18 cellular contexts compared by ENCODE assay signal in genomic region chr12:96099986-96100385, GRCh38.
DNase-seq lines count a peak whose midpoint lies in the region; ATAC-seq, FAIRE-seq and TF ChIP-seq lines count a peak whose summit lies in the region.
"Had no signal": no experiment of that assay in that cellular context is flagged by ENCODE, and none has a peak within 500 bp of the region (broad histone marks: within the 10 kb centered on the region; RNA-seq: fewer than 3 reads in every experiment).

No MANE protein-coding gene starts in this region.

- peak; percentile 12 for TF ChIP-seq CTCF in upper lobe of right lung (IDR thresholded peaks at IDR 0.05)

- no peak overlapping the region for H3K4me3 ChIP-seq in upper lobe of right lung
- H3K4me3 ChIP-seq: transverse colon had no signal

- H3K4me3 Mint-ChIP-seq in activated T-helper 17 cell treated with anti-CD3 and anti-CD28 coated beads, Interleukin-2, amount 50 U/mL, for 72 hours = peak overlapping the region; percentile 48
- H3K4me3 Mint-ChIP-seq: activated T-cell treated with anti-CD3 and anti-CD28 coated beads, Interleukin-2, amount 50 U/mL, for 24 hours; stimulated activated effector memory CD8-positive, alpha-beta T cell treated with anti-CD3 and anti-CD28 coated beads, Interleukin-12 subunit alpha, Interleukin-12 subunit beta, amount 100 ng/mL, for 72 hours had no signal

- no peak for ATAC-seq in left ventricle myocardium superior
- ATAC-seq in Right ventricle myocardium superior (ENCODE audit: poor library complexity) = no peak
- ATAC-seq in activated T-helper 17 cell treated with anti-CD3 and anti-CD28 coated beads, Interleukin-2, amount 50 U/mL, for 72 hours (replicated peaks) = no peak
- ATAC-seq in upper lobe of right lung = peak; percentile 29
- ATAC-seq: stimulated activated effector memory CD8-positive, alpha-beta T cell treated with anti-CD3 and anti-CD28 coated beads, Interleukin-12 subunit alpha, Interleukin-12 subunit beta, amount 100 ng/mL, for 72 hours had no signal

- in situ Hi-C loops in KBM-7 (cut with MboI; ENCODE audit: low pct_unique_long_range_greater_than_20kb, low sequenced_read_pairs) = no loop called here

- peaks cover 16% of the 10 kb centered on the region for H3K4me1 ChIP-seq in upper lobe of right lung
- H3K4me1 ChIP-seq: transverse colon had no signal

- no peak for TF ChIP-seq POLR2A in GM12891 (IDR thresholded peaks at IDR 0.05; ENCODE audit: low read depth, low read length)

- H3K27me3 Mint-ChIP-seq in activated T-helper 17 cell treated with anti-CD3 and anti-CD28 coated beads, Interleukin-2, amount 50 U/mL, for 72 hours = no peaks in the 10 kb centered on the region
- H3K27me3 Mint-ChIP-seq: activated T-cell treated with anti-CD3 and anti-CD28 coated beads, Interleukin-2, amount 50 U/mL, for 24 hours had no signal

- no peaks in the 10 kb centered on the region for H3K36me3 Mint-ChIP-seq in activated T-helper 17 cell treated with anti-CD3 and anti-CD28 coated beads, Interleukin-2, amount 50 U/mL, for 72 hours (ENCODE audit: low read depth)
- H3K36me3 Mint-ChIP-seq: stimulated activated effector memory CD8-positive, alpha-beta T cell treated with anti-CD3 and anti-CD28 coated beads, Interleukin-12 subunit alpha, Interleukin-12 subunit beta, amount 100 ng/mL, for 72 hours had no signal

- H3K9me3 Mint-ChIP-seq in activated T-helper 17 cell treated with anti-CD3 and anti-CD28 coated beads, Interleukin-2, amount 50 U/mL, for 72 hours = no peaks in the 10 kb centered on the region
- H3K9me3 Mint-ChIP-seq: activated T-cell treated with anti-CD3 and anti-CD28 coated beads, Interleukin-2, amount 50 U/mL, for 24 hours; stimulated activated effector memory CD8-positive, alpha-beta T cell treated with anti-CD3 and anti-CD28 coated beads, Interleukin-12 subunit alpha, Interleukin-12 subunit beta, amount 100 ng/mL, for 72 hours; T-helper 2 cell treated with Interferon-gamma antibody and Interleukin-4, amounts not matched to agents 5 μg/mL and 100 μg/mL, for 36 hours had no signal

- DNase-seq in left ventricle myocardium superior (peak; percentile 28), Right ventricle myocardium superior (no peak), KBM-7 (peak; percentile 48), upper lobe of right lung (no peak), GM12891 (ENCODE audit: insufficient read length, low spot score) (no peak), mesenteric fat pad (ENCODE audit: low spot score) (no peak)
- DNase-seq: activated T-cell treated with anti-CD3 and anti-CD28 coated beads, Interleukin-2, amount 50 U/mL, for 24 hours; amniotic stem cell; BE2C; effector memory CD4-positive, alpha-beta T cell; islet precursor cell; NCI-H1694; NCI-H345; stimulated activated CD4-positive, alpha-beta T cell treated with anti-CD3 and anti-CD28 coated beads, Interleukin-12 subunit alpha, Interleukin-12 subunit beta, amount 100 ng/mL, for 4 hours; transverse colon had no signal

- no peaks in the 10 kb centered on the region for H3K27me3 ChIP-seq in upper lobe of right lung
- H3K27me3 ChIP-seq: BE2C, transverse colon had no signal

- no peak for FAIRE-seq in GM12891 (lab: Jason Lieb, UNC)

- peaks cover 11% of the 10 kb centered on the region for H3K4me1 Mint-ChIP-seq in activated T-helper 17 cell treated with anti-CD3 and anti-CD28 coated beads, Interleukin-2, amount 50 U/mL, for 72 hours

- H3K9me3 ChIP-seq in upper lobe of right lung = no peaks in the 10 kb centered on the region
- H3K9me3 ChIP-seq: BE2C, transverse colon had no signal

- H3K27ac ChIP-seq in upper lobe of right lung = no peak overlapping the region
- H3K27ac ChIP-seq: transverse colon had no signal

- H3K36me3 ChIP-seq in upper lobe of right lung = no peaks in the 10 kb centered on the region
- H3K36me3 ChIP-seq: BE2C, transverse colon had no signal

- intact Hi-C loops in left ventricle myocardium superior (cut with micrococcal nuclease) (no loop called here), Right ventricle myocardium superior (cut with DNase I) (no loop called here), upper lobe of right lung (cut with DNase I) (no loop called here)

- peak overlapping the region; percentile 36 for H3K27ac Mint-ChIP-seq in activated T-helper 17 cell treated with anti-CD3 and anti-CD28 coated beads, Interleukin-2, amount 50 U/mL, for 72 hours

TF ChIP-seq in GM12891, 5 proteins besides CTCF, POLR2A, EP300 and RAD21:
- TF ChIP-seq PAX5 (IDR thresholded peaks at IDR 0.05; ENCODE audit: insufficient read depth, low read length, severe bottlenecking) = no peak
- TF ChIP-seq TAF1 (IDR thresholded peaks at IDR 0.05; ENCODE audit: low read depth, low read length) = no peak
- no peak for TF ChIP-seq SPI1 (IDR thresholded peaks at IDR 0.05; ENCODE audit: low read depth, low read length)
- no peak for TF ChIP-seq POU2F2 (IDR thresholded peaks at IDR 0.05; ENCODE audit: low read depth, low read length)
- TF ChIP-seq POLR2AphosphoS5 (IDR thresholded peaks at IDR 0.05; ENCODE audit: low read depth, low read length) = no peak
TF ChIP-seq in GM12891: peak in this region for 0.

Comparison
In these comparisons a context has a peak if more than half of its experiments do, and no peak if none do; other contexts are left out.
1. DNase-seq: peak in left ventricle myocardium superior (single experiment) and KBM-7 (single experiment); none in Right ventricle myocardium superior (single experiment), upper lobe of right lung (single experiment), GM12891 (single experiment) and mesenteric fat pad (single experiment).